Comparison of ENCODE assay signal across 27 cellular contexts in genomic region chr12:126434412-126434811, GRCh38.
"Had no signal": no experiment of that assay in that cellular context is flagged by ENCODE, and none has a peak within 500 bp of the region (broad histone marks: within the 10 kb centered on the region; RNA-seq: fewer than 3 reads in every experiment).

No MANE protein-coding gene starts in this region.

- H3K27me3 ChIP-seq: ascending aorta, breast epithelium, cardiac muscle cell, colonic mucosa had no signal

- H3K27ac Mint-ChIP-seq: activated CD4-positive, alpha-beta memory T cell treated with anti-CD3 and anti-CD28 coated beads for 36 hours; activated CD4-positive, alpha-beta T cell treated with anti-CD3 and anti-CD28 coated beads for 36 hours; activated CD4-positive, alpha-beta T cell treated with anti-CD3 and anti-CD28 coated beads, Interleukin-2, amount 10 ng/mL, durations not matched to agents 24 days and 14 days; activated CD8-positive, alpha-beta memory T cell treated with anti-CD3 and anti-CD28 coated beads, Interleukin-2, amount 10 ng/mL, durations not matched to agents 7 days and 5 days; activated CD8-positive, alpha-beta T cell treated with anti-CD3 and anti-CD28 coated beads, Interleukin-2, amount 10 ng/mL, durations not matched to agents 7 days and 5 days; activated naive CD4-positive, alpha-beta T cell treated with anti-CD3 and anti-CD28 coated beads, Interleukin-2, amount 10 ng/mL, durations not matched to agents 7 days and 5 days; activated naive CD4-positive, alpha-beta T cell treated with anti-CD3 and anti-CD28 coated beads, Interleukin-2, amount 50 U/mL, for 72 hours; activated naive CD8-positive, alpha-beta T cell treated with anti-CD3 and anti-CD28 coated beads, Interleukin-2, amount 10 ng/mL, durations not matched to agents 7 days and 5 days; endodermal cell had no signal

- H3K9me3 Mint-ChIP-seq: endodermal cell had no signal

- H3K27ac ChIP-seq: ascending aorta, breast epithelium, cardiac muscle cell, colonic mucosa had no signal

- H3K36me3 Mint-ChIP-seq: activated CD4-positive, alpha-beta memory T cell treated with anti-CD3 and anti-CD28 coated beads for 36 hours; activated CD8-positive, alpha-beta memory T cell treated with anti-CD3 and anti-CD28 coated beads, Interleukin-2, amount 10 ng/mL, durations not matched to agents 7 days and 5 days; activated naive CD4-positive, alpha-beta T cell treated with anti-CD3 and anti-CD28 coated beads, Interleukin-2, amount 10 ng/mL, durations not matched to agents 7 days and 5 days; activated naive CD4-positive, alpha-beta T cell treated with anti-CD3 and anti-CD28 coated beads, Interleukin-2, amount 50 U/mL, for 72 hours; activated naive CD8-positive, alpha-beta T cell treated with anti-CD3 and anti-CD28 coated beads, Interleukin-2, amount 10 ng/mL, durations not matched to agents 7 days and 5 days; brain had no signal

- H3K4me3 Mint-ChIP-seq: activated CD4-positive, alpha-beta memory T cell treated with anti-CD3 and anti-CD28 coated beads for 36 hours; activated CD4-positive, alpha-beta T cell treated with anti-CD3 and anti-CD28 coated beads for 36 hours; activated CD4-positive, alpha-beta T cell treated with anti-CD3 and anti-CD28 coated beads, Interleukin-2, amount 10 ng/mL, durations not matched to agents 24 days and 14 days; activated CD8-positive, alpha-beta memory T cell treated with anti-CD3 and anti-CD28 coated beads, Interleukin-2, amount 10 ng/mL, durations not matched to agents 7 days and 5 days; activated CD8-positive, alpha-beta T cell treated with anti-CD3 and anti-CD28 coated beads, Interleukin-2, amount 10 ng/mL, durations not matched to agents 7 days and 5 days; activated naive CD4-positive, alpha-beta T cell treated with anti-CD3 and anti-CD28 coated beads, Interleukin-2, amount 10 ng/mL, durations not matched to agents 7 days and 5 days; activated naive CD8-positive, alpha-beta T cell treated with anti-CD3 and anti-CD28 coated beads, Interleukin-2, amount 10 ng/mL, durations not matched to agents 7 days and 5 days; brain; endodermal cell had no signal

- ATAC-seq: activated CD4-positive, alpha-beta T cell treated with anti-CD3 and anti-CD28 coated beads for 36 hours; activated CD8-positive, alpha-beta memory T cell treated with anti-CD3 and anti-CD28 coated beads, Interleukin-2, amount 10 ng/mL, durations not matched to agents 7 days and 5 days; activated CD8-positive, alpha-beta T cell treated with anti-CD3 and anti-CD28 coated beads, Interleukin-2, amount 10 ng/mL, durations not matched to agents 7 days and 5 days; activated naive CD4-positive, alpha-beta T cell treated with anti-CD3 and anti-CD28 coated beads, Interleukin-2, amount 50 U/mL, for 72 hours; esophagus mucosa had no signal

- H3K4me1 ChIP-seq: ascending aorta, breast epithelium, colonic mucosa had no signal

- H3K36me3 ChIP-seq: ascending aorta, breast epithelium, cardiac muscle cell, colonic mucosa had no signal

- H3K9me3 ChIP-seq: ascending aorta, colonic mucosa had no signal

- H3K4me3 ChIP-seq: ascending aorta, breast epithelium, cardiac muscle cell, colonic mucosa had no signal

- H3K27me3 Mint-ChIP-seq: activated CD4-positive, alpha-beta memory T cell treated with anti-CD3 and anti-CD28 coated beads for 36 hours; activated CD4-positive, alpha-beta T cell treated with anti-CD3 and anti-CD28 coated beads for 36 hours; activated CD4-positive, alpha-beta T cell treated with anti-CD3 and anti-CD28 coated beads, Interleukin-2, amount 10 ng/mL, durations not matched to agents 24 days and 14 days; activated CD8-positive, alpha-beta memory T cell treated with anti-CD3 and anti-CD28 coated beads, Interleukin-2, amount 10 ng/mL, durations not matched to agents 7 days and 5 days; activated naive CD4-positive, alpha-beta T cell treated with anti-CD3 and anti-CD28 coated beads, Interleukin-2, amount 10 ng/mL, durations not matched to agents 7 days and 5 days; activated naive CD8-positive, alpha-beta T cell treated with anti-CD3 and anti-CD28 coated beads, Interleukin-2, amount 10 ng/mL, durations not matched to agents 7 days and 5 days; brain had no signal

- H3K4me1 Mint-ChIP-seq: activated CD4-positive, alpha-beta T cell treated with anti-CD3 and anti-CD28 coated beads for 36 hours; activated CD4-positive, alpha-beta T cell treated with anti-CD3 and anti-CD28 coated beads, Interleukin-2, amount 10 ng/mL, durations not matched to agents 24 days and 14 days; activated CD8-positive, alpha-beta memory T cell treated with anti-CD3 and anti-CD28 coated beads, Interleukin-2, amount 10 ng/mL, durations not matched to agents 7 days and 5 days; activated naive CD4-positive, alpha-beta T cell treated with anti-CD3 and anti-CD28 coated beads, Interleukin-2, amount 10 ng/mL, durations not matched to agents 7 days and 5 days; activated naive CD8-positive, alpha-beta T cell treated with anti-CD3 and anti-CD28 coated beads, Interleukin-2, amount 10 ng/mL, durations not matched to agents 7 days and 5 days had no signal

- DNase-seq: activated CD4-positive, alpha-beta memory T cell treated with anti-CD3 and anti-CD28 coated beads for 36 hours; activated CD4-positive, alpha-beta T cell treated with anti-CD3 and anti-CD28 coated beads for 36 hours; activated CD4-positive, alpha-beta T cell treated with anti-CD3 and anti-CD28 coated beads, Interleukin-2, amount 10 ng/mL, durations not matched to agents 24 days and 14 days; activated CD4-positive, CD25-positive, alpha-beta regulatory T cell; activated CD4-positive, CD25-positive, alpha-beta regulatory T cell treated with anti-CD3 and anti-CD28 coated beads, Interleukin-2, amount 50 U/mL, for 72 hours; activated CD8-positive, alpha-beta memory T cell treated with anti-CD3 and anti-CD28 coated beads, Interleukin-2, amount 10 ng/mL, durations not matched to agents 7 days and 5 days; activated CD8-positive, alpha-beta memory T cell treated with anti-CD3 and anti-CD28 coated beads, Interleukin-2, amount 50 U/mL, for 4 hours; activated CD8-positive, alpha-beta T cell treated with anti-CD3 and anti-CD28 coated beads, Interleukin-2, amount 10 ng/mL, durations not matched to agents 7 days and 5 days; activated gamma-delta T cell; activated naive CD4-positive, alpha-beta T cell; activated naive CD4-positive, alpha-beta T cell treated with anti-CD3 and anti-CD28 coated beads, Interleukin-2, amount 10 ng/mL, durations not matched to agents 7 days and 5 days; activated naive CD8-positive, alpha-beta T cell treated with anti-CD3 and anti-CD28 coated beads, Interleukin-2, amount 10 ng/mL, durations not matched to agents 7 days and 5 days; activated T-cell treated with anti-CD3 and anti-CD28 coated beads, Interleukin-2, amount 50 U/mL, for 1 hour; activated T-cell treated with anti-CD3 and anti-CD28 coated beads, Interleukin-2, amount 50 U/mL, for 48 hours; central memory CD4-positive, alpha-beta T cell; cerebellar nuclear complex; colonic mucosa; effector memory CD4-positive, alpha-beta T cell; endodermal cell; foreskin fibroblast; T-helper 2 cell had no signal
